17 cellular contexts compared by ENCODE assay signal in the genomic region with DNA sequence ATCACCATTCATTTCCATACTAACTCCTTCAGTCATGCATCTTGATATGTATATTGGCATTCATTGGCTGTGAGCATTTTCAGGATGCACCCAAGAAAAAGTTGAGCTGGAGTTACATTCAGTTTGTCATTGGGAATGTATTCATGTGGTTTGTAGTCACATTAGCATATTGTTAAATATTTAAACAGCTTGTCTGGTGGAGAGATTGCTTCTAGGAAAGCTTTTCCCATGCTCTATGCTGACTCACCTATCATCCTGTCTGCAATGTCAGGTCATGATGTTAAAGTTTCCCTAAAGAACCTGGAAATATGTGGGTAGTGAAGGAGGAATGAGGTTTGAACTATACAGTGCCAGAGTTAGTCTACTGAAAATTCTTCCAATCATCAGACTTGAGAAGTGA.
A peak's percentile ranks its signal among the peaks of the same experiment; 100 is the strongest.
DNase-seq lines count a peak whose midpoint lies in the region; ATAC-seq and TF ChIP-seq lines count a peak whose summit lies in the region.
"Had no signal": no experiment of that assay in that cellular context is flagged by ENCODE, and none has a peak within 500 bp of the region (broad histone marks: within the 10 kb centered on the region; RNA-seq: fewer than 3 reads in every experiment).

No MANE protein-coding gene starts in this region.

- no peaks in the 10 kb centered on the region for H3K9me3 ChIP-seq in RWPE2 (ENCODE audit: severe bottlenecking)
- no peaks in the 10 kb centered on the region for H3K9me3 ChIP-seq in CD4-positive, alpha-beta memory T cell (ENCODE audit: control insufficient read depth in 1 of 2, low read length in 2 of 2)

- H3K36me3 Mint-ChIP-seq in neural crest cell (ENCODE audit: low read depth), result no peaks in the 10 kb centered on the region
- H3K36me3 Mint-ChIP-seq in CD4-positive, alpha-beta memory T cell, result no peaks in the 10 kb centered on the region
- H3K36me3 Mint-ChIP-seq in stimulated activated memory B cell treated with anti-CD40 and anti-IgM and Interleukin-4, amounts not matched to agents 10 μg/mL and 1 μg/mL and 100 μg/mL, for 72 hours, result no peaks in the 10 kb centered on the region
- H3K36me3 Mint-ChIP-seq: CD14-positive monocyte had no signal

- H3K27ac Mint-ChIP-seq in neural crest cell (ENCODE audit: unreplicated experiment), result peak overlapping the region; percentile 45
- H3K27ac Mint-ChIP-seq in CD4-positive, alpha-beta memory T cell, result no peak overlapping the region
- H3K27ac Mint-ChIP-seq in stimulated activated memory B cell treated with anti-CD40 and anti-IgM and Interleukin-4, amounts not matched to agents 10 μg/mL and 1 μg/mL and 100 μg/mL, for 72 hours, result no peak overlapping the region
- H3K27ac Mint-ChIP-seq: CD14-positive monocyte had no signal

- ATAC-seq in RWPE2 (ENCODE audit: low read depth), result peak; percentile 50; the same call in 2 of the 3 replicates
- ATAC-seq in GM19395 (IDR thresholded peaks at IDR 0.05; ENCODE audit: unreplicated experiment), result no peak
- ATAC-seq in HG03280 (IDR thresholded peaks at IDR 0.05; ENCODE audit: unreplicated experiment), result no peak
- no peak for ATAC-seq in stimulated activated memory B cell treated with anti-CD40 and anti-IgM and Interleukin-4, amounts not matched to agents 10 μg/mL and 1 μg/mL and 100 μg/mL, for 72 hours

- no peaks in the 10 kb centered on the region for H3K36me3 ChIP-seq in RWPE2 (ENCODE audit: low read depth)
- H3K36me3 ChIP-seq in CD4-positive, alpha-beta memory T cell (ENCODE audit: insufficient read depth, low read length), result no peaks in the 10 kb centered on the region

- no peak overlapping the region for H3K27ac ChIP-seq in RWPE2 (ENCODE audit: poor library complexity, severe bottlenecking)
- no peak overlapping the region for H3K27ac ChIP-seq in CD4-positive, alpha-beta memory T cell (ENCODE audit: low read depth, low read length)
- H3K27ac ChIP-seq: HL-60 had no signal

- POLR2A ChIA-PET in CD4-positive, alpha-beta memory T cell (lab: Charles Lee; ENCODE audit: partially characterized antibody), result no interaction called here

- H3K4me1 Mint-ChIP-seq in neural crest cell, result peaks cover 6% of the 10 kb centered on the region
- no peaks in the 10 kb centered on the region for H3K4me1 Mint-ChIP-seq in CD4-positive, alpha-beta memory T cell
- H3K4me1 Mint-ChIP-seq in stimulated activated memory B cell treated with anti-CD40 and anti-IgM and Interleukin-4, amounts not matched to agents 10 μg/mL and 1 μg/mL and 100 μg/mL, for 72 hours, result no peaks in the 10 kb centered on the region
- H3K4me1 Mint-ChIP-seq: CD14-positive monocyte had no signal

- no peaks in the 10 kb centered on the region for H3K4me1 ChIP-seq in RWPE2 (ENCODE audit: insufficient read depth, poor library complexity, severe bottlenecking)
- H3K4me1 ChIP-seq in CD4-positive, alpha-beta memory T cell (ENCODE audit: insufficient read depth, low read length), result no peaks in the 10 kb centered on the region

- TF ChIP-seq CTCF in RWPE2 (IDR thresholded peaks at IDR 0.05; ENCODE audit: poor library complexity, severe bottlenecking) (no peak), fibroblast of mammary gland (conservative IDR thresholded peaks at IDR 0.05; ENCODE audit: control insufficient read depth, insufficient read depth, low read depth, low read length) (no peak), neural crest cell (conservative IDR thresholded peaks at IDR 0.05) (no peak)

- DNase-seq in AG08396 (ENCODE audit: low spot score) (peak; percentile 13), RWPE2 (ENCODE audit: low spot score) (no peak), fibroblast of mammary gland (ENCODE audit: low read depth) (peak; percentile 21), neural crest cell (ENCODE audit: low read depth, low spot score) (no peak)
- DNase-seq in CD4-positive, alpha-beta memory T cell, result no peak
- DNase-seq: COR-L47; DMS53; KBM-7; NCI-H1417 treated with DMSO at 0.1 percent for 48 hours; NCI-H1930; NCI-H446; NK-92 treated with Interleukin-12 subunit alpha and Interleukin-12 subunit beta, amount 100 ng/mL, for 24 hours had no signal

- H3K4me3 Mint-ChIP-seq in neural crest cell, result no peak overlapping the region
- H3K4me3 Mint-ChIP-seq in CD4-positive, alpha-beta memory T cell, result no peak overlapping the region
- H3K4me3 Mint-ChIP-seq in stimulated activated memory B cell treated with anti-CD40 and anti-IgM and Interleukin-4, amounts not matched to agents 10 μg/mL and 1 μg/mL and 100 μg/mL, for 72 hours, result no peak overlapping the region
- H3K4me3 Mint-ChIP-seq: CD14-positive monocyte had no signal

- H3K27me3 Mint-ChIP-seq in neural crest cell (ENCODE audit: low read depth), result no peaks in the 10 kb centered on the region
- no peaks in the 10 kb centered on the region for H3K27me3 Mint-ChIP-seq in CD4-positive, alpha-beta memory T cell
- no peaks in the 10 kb centered on the region for H3K27me3 Mint-ChIP-seq in stimulated activated memory B cell treated with anti-CD40 and anti-IgM and Interleukin-4, amounts not matched to agents 10 μg/mL and 1 μg/mL and 100 μg/mL, for 72 hours

- intact Hi-C loops in CD4-positive, alpha-beta memory T cell (cut with micrococcal nuclease), result no loop called here

- CTCF ChIA-PET in CD4-positive, alpha-beta memory T cell (lab: Charles Lee; ENCODE audit: partially characterized antibody), result no interaction called here

- H3K9me3 Mint-ChIP-seq in neural crest cell, result no peaks in the 10 kb centered on the region
- peaks cover 0 to 9% (median 3%) of the 10 kb centered on the region in 8 donors for H3K9me3 Mint-ChIP-seq in CD4-positive, alpha-beta memory T cell
- peaks cover 4% of the 10 kb centered on the region for H3K9me3 Mint-ChIP-seq in stimulated activated memory B cell treated with anti-CD40 and anti-IgM and Interleukin-4, amounts not matched to agents 10 μg/mL and 1 μg/mL and 100 μg/mL, for 72 hours

- H3K27me3 ChIP-seq in RWPE2 (ENCODE audit: insufficient read depth, poor library complexity, severe bottlenecking), result no peaks in the 10 kb centered on the region
- no peaks in the 10 kb centered on the region for H3K27me3 ChIP-seq in CD4-positive, alpha-beta memory T cell (ENCODE audit: insufficient read depth, low read length)

- H3K4me3 ChIP-seq in RWPE2 (ENCODE audit: severe bottlenecking) (no peak overlapping the region), fibroblast of mammary gland (ENCODE audit: control insufficient read depth, low read depth, low read length) (no peak overlapping the region)
- no peak overlapping the region for H3K4me3 ChIP-seq in CD4-positive, alpha-beta memory T cell (ENCODE audit: low read length in 2 of 2)

Comparison
In these comparisons a context has a peak if more than half of its experiments do, and no peak if none do; other contexts are left out.
1. DNase-seq: peak in AG08396 (single experiment) and fibroblast of mammary gland (single experiment); none in RWPE2 (single experiment), neural crest cell (single experiment) and CD4-positive, alpha-beta memory T cell (0 of 5).